Comparison of ENCODE assay signal across 17 cellular contexts in the genomic region with DNA sequence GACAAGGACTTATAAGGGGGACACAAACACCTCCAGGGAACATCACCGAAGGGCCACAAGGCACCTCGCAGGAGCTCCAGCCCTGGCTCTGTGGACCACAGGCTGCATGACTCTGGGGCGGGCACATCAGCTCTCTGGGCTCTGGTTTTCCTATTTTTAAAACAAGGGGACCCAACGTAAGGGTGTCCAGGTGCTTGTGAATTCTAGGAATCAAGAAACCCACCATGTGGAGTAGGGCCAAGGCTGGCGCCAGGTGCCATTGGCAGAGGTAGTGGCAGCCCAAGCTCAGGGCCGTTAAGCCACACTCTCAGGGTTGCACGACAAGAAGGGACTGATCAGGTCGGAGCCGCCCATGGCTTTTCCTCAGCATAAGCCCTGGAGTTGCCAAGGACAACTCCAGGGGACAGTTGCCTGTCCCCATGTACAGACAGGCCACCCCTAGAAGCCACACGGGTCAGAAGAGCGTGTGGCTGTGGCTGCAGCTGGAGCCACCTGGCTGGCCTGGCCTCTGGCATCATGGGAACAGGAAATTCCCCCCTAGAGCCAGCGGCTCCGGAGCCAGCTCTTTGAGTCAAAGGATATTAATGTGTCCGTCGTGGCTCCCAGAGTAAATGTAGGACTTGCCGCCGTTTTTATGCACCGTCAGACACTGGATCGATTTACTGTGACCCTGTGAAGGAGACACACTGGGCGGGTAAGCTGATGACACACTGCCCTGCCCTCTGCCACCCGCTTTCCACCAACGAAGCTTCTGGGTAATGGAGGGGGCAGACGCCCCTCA. TPM values are rescaled to one million over a fixed set of nuclear protein-coding genes. Genes with fewer than 3 reads are reported as not detected.
A peak's percentile ranks its signal among the peaks of the same experiment; 100 is the strongest.
DNase-seq lines count a peak whose midpoint lies in the region; ATAC-seq and TF ChIP-seq lines count a peak whose summit lies in the region.
"Had no signal": no experiment of that assay in that cellular context is flagged by ENCODE, and none has a peak within 500 bp of the region (broad histone marks: within the 10 kb centered on the region; RNA-seq: fewer than 3 reads in every experiment).

No MANE protein-coding gene starts in this region.

- H3K27me3 ChIP-seq in BLaER1 (no peaks in the 10 kb centered on the region), osteoblast (ENCODE audit: insufficient read depth, low read length) (no peaks in the 10 kb centered on the region)
- H3K27me3 ChIP-seq: ascending aorta, testis had no signal

- H3K9me3 ChIP-seq in BLaER1 (no peaks in the 10 kb centered on the region), osteoblast (ENCODE audit: low read depth, low read length) (no peaks in the 10 kb centered on the region)
- H3K9me3 ChIP-seq: ascending aorta, testis had no signal

- H3K36me3 ChIP-seq in BLaER1 (peaks cover 99% of the 10 kb centered on the region), osteoblast (ENCODE audit: insufficient read depth, low read length) (peaks cover 97% of the 10 kb centered on the region)

- peak overlapping the region; percentile 30; the same call in 1 of the 2 replicates for H3K27ac ChIP-seq in BLaER1
- peak overlapping the region; percentile 98; the same call in 1 of the 2 replicates for H3K27ac ChIP-seq in RWPE1
- H3K27ac ChIP-seq in osteoblast (ENCODE audit: low read depth, low read length) = no peak overlapping the region
- H3K27ac ChIP-seq: testis, VCaP had no signal

- H3K4me2 ChIP-seq in BLaER1 (no peak overlapping the region), osteoblast (ENCODE audit: insufficient read depth, low read length) (no peak overlapping the region)

- no peak for DNase-seq in RWPE1 (ENCODE audit: low spot score)
- peak; percentile 70 for DNase-seq in cardiac septum (ENCODE audit: low spot score)
- DNase-seq in osteoblast (ENCODE audit: insufficient read length, low spot score, missing footprints) = peak; percentile 56
- DNase-seq in stimulated activated CD4-positive, alpha-beta T cell treated with anti-CD3 and anti-CD28 coated beads, Interleukin-4, amount 100 ng/mL, for 4 hours = no peak
- no peak for DNase-seq in NCI-H2081 (lab: John Stamatoyannopoulos, UW)
- DNase-seq: DMS153, Kasumi-1, NCI-H1436, NCI-H446, testis had no signal

- peaks cover 82% of the 10 kb centered on the region for H4K20me1 ChIP-seq in BLaER1
- peaks cover 86% of the 10 kb centered on the region for H4K20me1 ChIP-seq in osteoblast (ENCODE audit: insufficient read depth, low read length)

- POLR2A ChIA-PET in RWPE1 (lab: Yijun Ruan, JAX; ENCODE audit: low non-redundant PET) = no interaction called here

- ATAC-seq in GM21717 (IDR thresholded peaks at IDR 0.05; ENCODE audit: unreplicated experiment) = no peak
- ATAC-seq in HG03025 (IDR thresholded peaks at IDR 0.05; ENCODE audit: low FRiP score, unreplicated experiment) = no peak
- ATAC-seq: esophagus mucosa; naive thymus-derived CD8-positive, alpha-beta T cell had no signal

- no peak for TF ChIP-seq CTCF in RWPE1 (conservative IDR thresholded peaks at IDR 0.05; ENCODE audit: low read depth)
- no peak for TF ChIP-seq CTCF in osteoblast (IDR thresholded peaks at IDR 0.05; ENCODE audit: extremely low read depth, low read depth, low read length)

- CTCF ChIA-PET in RWPE1 (lab: Yijun Ruan, JAX) = no interaction called here

- H3K9ac ChIP-seq in BLaER1 = no peak overlapping the region

- no peak overlapping the region for H3K4me3 ChIP-seq in BLaER1
- no peak overlapping the region for H3K4me3 ChIP-seq in osteoblast (ENCODE audit: insufficient read depth, low read length)
- H3K4me3 ChIP-seq: ascending aorta, testis had no signal

- H3K4me1 ChIP-seq in BLaER1 = peaks cover 10% of the 10 kb centered on the region; the same call in 1 of the 2 replicates
- H3K4me1 ChIP-seq in osteoblast (ENCODE audit: insufficient read depth, low read length) = no peaks in the 10 kb centered on the region

- intact Hi-C loops in cardiac septum (cut with DNase I) = no loop called here

- H2AFZ ChIP-seq in osteoblast (ENCODE audit: low read length) = no peak overlapping the region

- H3K79me2 ChIP-seq in osteoblast (ENCODE audit: insufficient read depth, low read length) = peaks cover 98% of the 10 kb centered on the region

RNA-seq across cellular contexts. Expression of gene WDR1, which starts 32.5 kb away (rescaled TPM):
- 245 TPM for total RNA-seq in cardiac septum
- 265 and 314 TPM in 2 replicates for total RNA-seq in osteoblast

Comparison
In these comparisons a context has a peak if more than half of its experiments do, and no peak if none do; other contexts are left out.
1. DNase-seq: peak in cardiac septum (single experiment) and osteoblast (single experiment); none in RWPE1 (single experiment), stimulated activated CD4-positive, alpha-beta T cell treated with anti-CD3 and anti-CD28 coated beads, Interleukin-4, amount 100 ng/mL, for 4 hours (0 of 2) and NCI-H2081 (0 of 2).